In genomic region chr4:20997886-20998285, GRCh38 we compare ENCODE assay signal across 25 cellular contexts.
"Had no signal": no experiment of that assay in that cellular context is flagged by ENCODE, and none has a peak within 500 bp of the region (broad histone marks: within the 10 kb centered on the region; RNA-seq: fewer than 3 reads in every experiment).

No MANE protein-coding gene starts in this region.

- H3K9me3 ChIP-seq: colonic mucosa, esophagus squamous epithelium, gastrocnemius medialis, gastroesophageal sphincter had no signal

- H3K4me3 Mint-ChIP-seq: dendritic cell treated with granulocyte-macrophage colony-stimulating factor and Interleukin-4, amounts not matched to agents 40 ng/mL and 50 ng/mL, for 4 days; effector memory CD8-positive, alpha-beta T cell; endodermal cell had no signal

- H3K9me3 Mint-ChIP-seq: dendritic cell treated with granulocyte-macrophage colony-stimulating factor and Interleukin-4, amounts not matched to agents 40 ng/mL and 50 ng/mL, for 4 days had no signal

- H3K27me3 ChIP-seq: colonic mucosa, dorsolateral prefrontal cortex, esophagus muscularis mucosa, esophagus squamous epithelium, foreskin keratinocyte, gastrocnemius medialis, gastroesophageal sphincter, heart left ventricle, heart right ventricle had no signal

- ATAC-seq: effector memory CD8-positive, alpha-beta T cell; esophagus mucosa; foreskin keratinocyte; gastrocnemius medialis; gastroesophageal sphincter; heart left ventricle; heart right ventricle had no signal

- H3K27ac ChIP-seq: colonic mucosa, coronary artery, dorsolateral prefrontal cortex, epithelial cell of prostate, esophagus muscularis mucosa, esophagus squamous epithelium, foreskin keratinocyte, gastrocnemius medialis, gastroesophageal sphincter, heart left ventricle, heart right ventricle had no signal

- H3K27ac Mint-ChIP-seq: dendritic cell treated with granulocyte-macrophage colony-stimulating factor and Interleukin-4, amounts not matched to agents 40 ng/mL and 50 ng/mL, for 4 days; effector memory CD8-positive, alpha-beta T cell; endodermal cell had no signal

- H3K4me3 ChIP-seq: colonic mucosa, coronary artery, dorsolateral prefrontal cortex, esophagus muscularis mucosa, esophagus squamous epithelium, gastrocnemius medialis, gastroesophageal sphincter, heart left ventricle, heart right ventricle had no signal

- DNase-seq: colonic mucosa; cortex of kidney; dermis blood vessel endothelial cell; dorsolateral prefrontal cortex; effector CD4-positive, alpha-beta T cell; effector CD8-positive, alpha-beta T cell; effector memory CD4-positive, alpha-beta T cell; effector memory CD8-positive, alpha-beta T cell; endodermal cell; erythroblast; esophagus squamous epithelium; foreskin fibroblast; foreskin keratinocyte; foreskin melanocyte; gastrocnemius medialis; glutamatergic neuron; head of caudate nucleus; heart left ventricle; heart right ventricle had no signal

- H3K36me3 ChIP-seq: colonic mucosa, esophagus muscularis mucosa, esophagus squamous epithelium, gastrocnemius medialis, gastroesophageal sphincter, heart left ventricle, heart right ventricle had no signal

- H3K4me1 ChIP-seq: colonic mucosa, esophagus muscularis mucosa, esophagus squamous epithelium, gastrocnemius medialis, gastroesophageal sphincter, heart left ventricle, heart right ventricle had no signal

- H3K27me3 Mint-ChIP-seq: dendritic cell treated with granulocyte-macrophage colony-stimulating factor and Interleukin-4, amounts not matched to agents 40 ng/mL and 50 ng/mL, for 4 days; effector memory CD8-positive, alpha-beta T cell had no signal
